In genomic region chr10:68333058-68333395, GRCh38 we compare ENCODE assay signal across 8 cellular contexts. TPM values are rescaled to one million over a fixed set of nuclear protein-coding genes. Genes with fewer than 3 reads are reported as not detected.
DNase-seq lines count a peak whose midpoint lies in the region; ATAC-seq, FAIRE-seq and TF ChIP-seq lines count a peak whose summit lies in the region.

No MANE protein-coding gene starts in this region.

- H3K27ac ChIP-seq in right cardiac atrium (ENCODE audit: low read length), result peak overlapping the region; percentile 96
- peak overlapping the region; percentile 93 to 98 for H3K27ac ChIP-seq in small intestine (ENCODE audit: low read depth in 1 of 2, low read length in 1 of 2)

- WGBS in right cardiac atrium, result under 1% methylated on average over 10 of the region's 10 CpGs
- 0 to 1% (median 1%) methylated on average over 10 of the region's 10 CpGs for WGBS in small intestine, 3 donors

- H3K27ac Mint-ChIP-seq in activated B cell treated with CpG ODN at 0.5 μM for 24 hours, result peak overlapping the region; percentile 99

- H3K4me3 Mint-ChIP-seq in activated B cell treated with CpG ODN at 0.5 μM for 24 hours, result peak overlapping the region; percentile 99

- peaks cover 0 to 2% of the 10 kb centered on the region in 2 donors for H3K36me3 ChIP-seq in small intestine (ENCODE audit: control insufficient read depth in 2 of 2, insufficient read depth in 2 of 2, low read length in 2 of 2)

- H3K4me1 Mint-ChIP-seq in activated B cell treated with CpG ODN at 0.5 μM for 24 hours, result peaks cover 76% of the 10 kb centered on the region

- no peak for DNase-seq in H54 (ENCODE audit: insufficient read length, low spot score)
- no peak for DNase-seq in activated B cell treated with CpG ODN at 0.5 μM for 24 hours
- DNase-seq in right cardiac atrium, result no peak
- DNase-seq in small intestine, result no peak
- no peak for DNase-seq in H4 (ENCODE audit: low spot score)
- DNase-seq in stimulated activated CD4-positive, alpha-beta T cell treated with anti-CD3 and anti-CD28 coated beads, Interleukin-4, amount 100 ng/mL, for 1 hour, result no peak
- DNase-seq in HuH-7.5 (ENCODE audit: low spot score), result no peak

- FAIRE-seq in H54 (lab: Jason Lieb, UNC), result peak; percentile 20
- FAIRE-seq in small intestine (lab: Jason Lieb, UNC), result no peak

- POLR2A ChIA-PET in activated B cell treated with CpG ODN at 0.5 μM for 24 hours (lab: Charles Lee), result interaction anchor here (0.6 to 2.7 kb wide), 15 partner anchors 10 to 565 kb away, joined by 3 to 32 read pairs (median 4); partner anchors contain the start of genes CCAR1, RUFY2 and SIRT1

- peaks cover 4% of the 10 kb centered on the region for H3K4me1 ChIP-seq in right cardiac atrium (ENCODE audit: control insufficient read depth, insufficient read depth, low read length)
- peaks cover 5 to 15% of the 10 kb centered on the region in 2 donors for H3K4me1 ChIP-seq in small intestine (ENCODE audit: control insufficient read depth in 2 of 2, insufficient read depth in 1 of 2, low read depth in 1 of 2, low read length in 1 of 2)

- no peaks in the 10 kb centered on the region for H3K9me3 Mint-ChIP-seq in activated B cell treated with CpG ODN at 0.5 μM for 24 hours

- H3K9me3 ChIP-seq in right cardiac atrium (ENCODE audit: control insufficient read depth, low read length) (no peaks in the 10 kb centered on the region), small intestine (ENCODE audit: control insufficient read depth, low read depth) (no peaks in the 10 kb centered on the region)

- peaks cover 42% of the 10 kb centered on the region for H3K36me3 Mint-ChIP-seq in activated B cell treated with CpG ODN at 0.5 μM for 24 hours (ENCODE audit: low read depth)

- H3K27me3 ChIP-seq in right cardiac atrium (ENCODE audit: control insufficient read depth, insufficient read depth) (no peaks in the 10 kb centered on the region), small intestine (ENCODE audit: control insufficient read depth in 2 of 2, insufficient read depth in 2 of 2, low read length in 2 of 2) (no peaks in the 10 kb centered on the region)

- TF ChIP-seq POLR2A in H54 (IDR thresholded peaks at IDR 0.05; ENCODE audit: low read depth, low read length), result no peak

- H3K4me3 ChIP-seq in right cardiac atrium (ENCODE audit: low read length) (peak overlapping the region; percentile 95), small intestine (ENCODE audit: low read depth in 1 of 2, low read length in 2 of 2) (peak overlapping the region; percentile 81 to 100)

- no peaks in the 10 kb centered on the region for H3K27me3 Mint-ChIP-seq in activated B cell treated with CpG ODN at 0.5 μM for 24 hours

- intact Hi-C loops in activated B cell treated with CpG ODN at 0.5 μM for 24 hours (cut with micrococcal nuclease), result loop anchor here (1.0 to 5.0 kb wide), 3 partner anchors 10 to 754 kb away; partner anchors contain the start of genes CCAR1 and SRGN
- intact Hi-C loops in right cardiac atrium (cut with DNase I), result no loop called here

- no peak for ATAC-seq in activated B cell treated with CpG ODN at 0.5 μM for 24 hours (ENCODE audit: low read depth)
- ATAC-seq in right cardiac atrium, result no peak
- ATAC-seq in HG02610 (IDR thresholded peaks at IDR 0.05; ENCODE audit: unreplicated experiment), result no peak

- CTCF ChIA-PET in activated B cell treated with CpG ODN at 0.5 μM for 24 hours (lab: Charles Lee), result interaction anchor here (0.9 to 2.4 kb wide), 5 partner anchors 14 to 545 kb away, joined by 3 to 6 read pairs (median 4); no protein-coding TSS in a partner anchor

- no peak for TF ChIP-seq CTCF in activated B cell treated with CpG ODN at 0.5 μM for 24 hours (IDR thresholded peaks at IDR 0.05)

RNA-seq across cellular contexts. Expression of gene PBLD, which starts 0.3 kb away (rescaled TPM):
- total RNA-seq in activated B cell treated with CpG ODN at 0.5 μM for 24 hours (2.0 and 4.7 TPM in 2 replicates), right cardiac atrium (1 to 10 TPM; 2.9 to 5.5 (median 4.0) TPM)
- polyA plus RNA-seq in right cardiac atrium (2.4 TPM), small intestine (100 to 1,000 TPM in 2 of 3 donors, 10 to 100 TPM in 1; 45.1 to 333 (median 181) TPM)
- 2.3 and 3.1 TPM in 2 replicates for total RNA-seq in H4 (2014; rRNA removed; shearing (Covaris generic))

RNA-seq across cellular contexts. Expression of gene HNRNPH3, which starts 1.2 kb away (rescaled TPM):
- total RNA-seq in activated B cell treated with CpG ODN at 0.5 μM for 24 hours, result 101 and 113 TPM in 2 replicates
- total RNA-seq in right cardiac atrium, result 100 to 1,000 TPM in 2 of 4 donors, 10 to 100 TPM in 2; 81.1 to 134 (median 94.1) TPM
- 100 TPM for polyA plus RNA-seq in right cardiac atrium
- polyA plus RNA-seq in small intestine, result 100 to 1,000 TPM; 117 to 142 (median 135) TPM
- total RNA-seq in H4 (2014; rRNA removed; shearing (Covaris generic)), result 15.1 and 21.1 TPM in 2 replicates
